1 cellular context compared by ENCODE assay signal in genomic region chr12:69324797-69325466, GRCh38.
TF ChIP-seq lines count a peak whose summit lies in the region.

No MANE protein-coding gene starts in this region.

TF ChIP-seq in GM23338, 12 proteins besides CTCF, POLR2A, EP300 and RAD21 (continued from another document):
- TF ChIP-seq ZNF462 (CRISPR knock-in tag; IDR thresholded peaks at IDR 0.05) (no peak), POLR2AphosphoS5 (IDR thresholded peaks at IDR 0.05; ENCODE audit: low read depth) (no peak), STAT1 (IDR thresholded peaks at IDR 0.05; ENCODE audit: unreplicated experiment) (no peak), ZNF114 (CRISPR knock-in tag; IDR thresholded peaks at IDR 0.05) (no peak), JUNB (IDR thresholded peaks at IDR 0.05; ENCODE audit: unreplicated experiment) (no peak), ETS1 (IDR thresholded peaks at IDR 0.05) (no peak), EZH2phosphoT487 (IDR thresholded peaks at IDR 0.05; ENCODE audit: unreplicated experiment) (no peak)
TF ChIP-seq in GM23338: peak in this region for 0.
